ENCODE assay signal across 1 cellular context in genomic region chr16:67429053-67429798, GRCh38.
TF ChIP-seq lines count a peak whose summit lies in the region.

No MANE protein-coding gene starts in this region.

TF ChIP-seq in K562, 482 proteins besides CTCF, POLR2A, EP300 and RAD21:
- 0 out of 2 replicates have a peak, but pooled peaks have one; percentile 48 for TF ChIP-seq ESRRA (IDR thresholded peaks at IDR 0.05; ENCODE audit: borderline replicate concordance, low read depth)
- no peak for TF ChIP-seq CBFA2T3 (IDR thresholded peaks at IDR 0.05)
- no peak for TF ChIP-seq ZNF143 (CRISPR knock-in tag; IDR thresholded peaks at IDR 0.05)
